Comparison of ENCODE assay signal across 7 cellular contexts in genomic region chr14:63726499-63726898, GRCh38. TPM values are rescaled to one million over a fixed set of nuclear protein-coding genes. Genes with fewer than 3 reads are reported as not detected.
DNase-seq lines count a peak whose midpoint lies in the region; ATAC-seq and TF ChIP-seq lines count a peak whose summit lies in the region.

No MANE protein-coding gene starts in this region.

- peaks cover 24% of the 10 kb centered on the region for H3K4me1 Mint-ChIP-seq in GM23338

- ATAC-seq in GM23338 (no peak), Panc1 (no peak), GM21786 (IDR thresholded peaks at IDR 0.05; ENCODE audit: unreplicated experiment) (no peak), GM18870 (IDR thresholded peaks at IDR 0.05; ENCODE audit: unreplicated experiment) (no peak), GM18867 (IDR thresholded peaks at IDR 0.05; ENCODE audit: unreplicated experiment) (no peak)

- TF ChIP-seq CTCF in GM23338 (conservative IDR thresholded peaks at IDR 0.05; ENCODE audit: low read depth in 2 of 2) (no peak), Panc1 (IDR thresholded peaks at IDR 0.05) (no peak), fibroblast of villous mesenchyme (IDR thresholded peaks at IDR 0.05; ENCODE audit: insufficient read depth, low read depth, low read length) (no peak)

- no peaks in the 10 kb centered on the region for H3K79me2 ChIP-seq in GM23338 (replicated peaks; ENCODE audit: insufficient read depth)

- H3K4me2 ChIP-seq in GM23338 (peak overlapping the region; percentile 84), skeletal muscle satellite cell (ENCODE audit: low read length) (peak overlapping the region; percentile 97)

- intact Hi-C loops in Panc1 (cut with micrococcal nuclease; ENCODE audit: unreplicated experiment), result no loop called here

- no peaks in the 10 kb centered on the region for H4K20me1 ChIP-seq in GM23338 (replicated peaks; ENCODE audit: insufficient read depth)

- H3K9me3 ChIP-seq in Panc1 (ENCODE audit: control insufficient read depth, insufficient read depth, low read depth, low read length), result no peaks in the 10 kb centered on the region
- no peaks in the 10 kb centered on the region for H3K9me3 ChIP-seq in skeletal muscle satellite cell (replicated peaks; ENCODE audit: low read length)

- H3K36me3 Mint-ChIP-seq in GM23338 (ENCODE audit: low read depth), result peaks cover 5% of the 10 kb centered on the region; the same call in 1 of the 3 replicates

- H3K27ac Mint-ChIP-seq in GM23338, result no peak overlapping the region

- peaks cover 12% of the 10 kb centered on the region for H3F3A ChIP-seq in GM23338 (replicated peaks; ENCODE audit: low read depth)

- H2AFZ ChIP-seq in GM23338, result no peak overlapping the region

- CTCF ChIA-PET in Panc1 (lab: Charles Lee), result no interaction called here

- H3K4me3 Mint-ChIP-seq in GM23338, result peak overlapping the region; percentile 99

- H3K27me3 ChIP-seq in GM23338 (ENCODE audit: insufficient read depth) (peaks cover 37% of the 10 kb centered on the region), Panc1 (ENCODE audit: control insufficient read depth, insufficient read depth, low read length) (no peaks in the 10 kb centered on the region), skeletal muscle satellite cell (ENCODE audit: control insufficient read depth, insufficient read depth, low read length) (no peaks in the 10 kb centered on the region)

- in situ Hi-C loops in Panc1 (cut with HindIII; ENCODE audit: low pct_unique_long_range_greater_than_20kb, low sequenced_read_pairs), result no loop called here

- no peaks in the 10 kb centered on the region for H3K9me3 Mint-ChIP-seq in GM23338

- BruUV-seq in Panc1 (replicated peaks; lab: Mats Ljungman, UMichigan), result no TSS peak

- no peak for DNase-seq in GM23338 (ENCODE audit: low spot score)
- no peak for DNase-seq in Panc1 (ENCODE audit: low read depth, low spot score)
- DNase-seq in fibroblast of villous mesenchyme (ENCODE audit: low read depth), result no peak

- no peaks in the 10 kb centered on the region; the same call in 1 of the 2 replicates for H3K9me2 ChIP-seq in GM23338 (ENCODE audit: insufficient read depth)

- H3K27me3 Mint-ChIP-seq in GM23338 (ENCODE audit: insufficient read depth, low read depth, poor library complexity), result peaks cover 25% of the 10 kb centered on the region

- H3K4me3 ChIP-seq in GM23338 (peak overlapping the region; percentile 85), Panc1 (ENCODE audit: low read depth in 2 of 2, low read length in 2 of 2) (peak overlapping the region; percentile 82 to 83), fibroblast of villous mesenchyme (ENCODE audit: low read depth, low read length) (peak overlapping the region; percentile 94), skeletal muscle satellite cell (ENCODE audit: low read length) (peak overlapping the region; percentile 97)

- POLR2A ChIA-PET in Panc1 (lab: Charles Lee), result interaction anchor here (0.6 kb wide), 1 partner anchor 85 kb away, joined by 9 read pairs; no protein-coding TSS in a partner anchor

- H3K36me3 ChIP-seq in GM23338 (ENCODE audit: insufficient read depth), result no peaks in the 10 kb centered on the region
- H3K36me3 ChIP-seq in Panc1 (ENCODE audit: control insufficient read depth, insufficient read depth, low read length), result peaks cover 6% of the 10 kb centered on the region; the same call in 1 of the 2 replicates
- no peaks in the 10 kb centered on the region for H3K36me3 ChIP-seq in skeletal muscle satellite cell (ENCODE audit: insufficient read depth, low read length)

- H3K27ac ChIP-seq in GM23338 (ENCODE audit: low read depth) (no peak overlapping the region), Panc1 (ENCODE audit: low read length) (peak overlapping the region; percentile 86)

- peak overlapping the region; percentile 95 for H3K9ac ChIP-seq in skeletal muscle satellite cell (ENCODE audit: low read depth, low read length)

- H3K4me1 ChIP-seq in GM23338 (ENCODE audit: insufficient read depth) (peaks cover 13% of the 10 kb centered on the region; the same call in 1 of the 2 replicates), Panc1 (ENCODE audit: control insufficient read depth, insufficient read depth, low read length) (0 out of 2 replicates have a peak, but pooled peaks cover 2% of the 10 kb centered on the region), skeletal muscle satellite cell (ENCODE audit: control insufficient read depth, insufficient read depth, low read length) (peaks cover 13% of the 10 kb centered on the region)

TF ChIP-seq in GM23338, 12 proteins besides CTCF, POLR2A, EP300 and RAD21:
- TF ChIP-seq REST (IDR thresholded peaks at IDR 0.05; ENCODE audit: unreplicated experiment) (no peak), ETS1 (IDR thresholded peaks at IDR 0.05) (no peak), ZNF114 (CRISPR knock-in tag; IDR thresholded peaks at IDR 0.05) (no peak), EZH2phosphoT487 (IDR thresholded peaks at IDR 0.05; ENCODE audit: unreplicated experiment) (no peak), CREB1 (CRISPR knock-in tag; IDR thresholded peaks at IDR 0.05; ENCODE audit: low read depth) (no peak), JUNB (IDR thresholded peaks at IDR 0.05; ENCODE audit: unreplicated experiment) (no peak), STAT1 (IDR thresholded peaks at IDR 0.05; ENCODE audit: unreplicated experiment) (no peak), EZH2 (IDR thresholded peaks at IDR 0.05; ENCODE audit: low read depth, unreplicated experiment) (no peak), ZNF331 (CRISPR knock-in tag; IDR thresholded peaks at IDR 0.05; ENCODE audit: low read depth) (no peak), NANOG (IDR thresholded peaks at IDR 0.05; ENCODE audit: borderline replicate concordance) (no peak), POLR2AphosphoS5 (IDR thresholded peaks at IDR 0.05; ENCODE audit: low read depth) (no peak)

RNA-seq across cellular contexts. Expression of gene SGPP1, which starts 1.4 kb away (rescaled TPM):
- 11.1 and 14.1 TPM in 2 replicates for total RNA-seq in GM23338 (2014; rRNA removed; shearing (Covaris generic))
- 4.2 and 4.3 TPM in 2 replicates for polyA plus RNA-seq in GM23338 (2016; fragmentation: Nextera tagmentation; extraction: Ambion mirVana)
- total RNA-seq in Panc1 (2021; ENCODE audit: unreplicated experiment), result 30.0 TPM
- 13.3 TPM for polyA plus RNA-seq in Panc1 (2012; ENCODE audit: insufficient read length)
- total RNA-seq in fibroblast of villous mesenchyme, result 27.4 and 31.5 TPM in 2 replicates
- total RNA-seq in skeletal muscle satellite cell (2012; rRNA removed), result 21.0 and 24.1 TPM in 2 replicates
